8 cellular contexts compared by ENCODE assay signal in genomic region chr14:24215495-24216344, GRCh38.
DNase-seq lines count a peak whose midpoint lies in the region; ATAC-seq and TF ChIP-seq lines count a peak whose summit lies in the region.

Gene MDP1 (minus strand): TSS chr14:24216066. CDS start chr14:24215955, 111 bp downstream.

- H3K27me3 ChIP-seq in muscle layer of duodenum (ENCODE audit: low read depth, low read length), result no peaks in the 10 kb centered on the region

- TF ChIP-seq POLR2A in erythroblast (IDR thresholded peaks at IDR 0.05; ENCODE audit: low read length), result peak; percentile 94

- DNase-seq in DMS153 (lab: John Stamatoyannopoulos, UW) (peak; percentile 72), HuH-7.5 (ENCODE audit: low spot score) (peak; percentile 82), OCI-M1 (lab: John Stamatoyannopoulos, UW) (peak; percentile 92), activated T-cell treated with anti-CD3 and anti-CD28 coated beads for 4 hours (peak; percentile 74), erythroblast (lab: John Stamatoyannopoulos, UW) (peak; percentile 92 to 95)
- peak; percentile 75 to 79 for DNase-seq in stimulated activated CD8-positive, alpha-beta memory T cell treated with anti-CD3 and anti-CD28 coated beads, Interleukin-7, amount 100 ng/mL, for 4 hours (ENCODE audit: low read depth in 2 of 2)

- H3K4me1 ChIP-seq in muscle layer of duodenum (ENCODE audit: control insufficient read depth in 1 of 2, insufficient read depth in 2 of 2, low read length in 2 of 2), result peaks cover 7 to 26% of the 10 kb centered on the region in 2 donors

- peak within 1 kb of the TSS; percentile 77 to 94 for H3K4me3 ChIP-seq in muscle layer of duodenum (ENCODE audit: low read depth in 1 of 2, low read length in 2 of 2)

- H3K36me3 ChIP-seq in muscle layer of duodenum (ENCODE audit: control insufficient read depth in 1 of 2, insufficient read depth in 2 of 2, low read length in 2 of 2), result peaks cover 8 to 10% of the 10 kb centered on the region in 2 donors

- peak; percentile 61 for ATAC-seq in GM21526 (IDR thresholded peaks at IDR 0.05; ENCODE audit: low FRiP score, unreplicated experiment)

- H3K27ac ChIP-seq in muscle layer of duodenum (ENCODE audit: low read length), result peak within 1 kb of the TSS; percentile 97

- H3K9me3 ChIP-seq in muscle layer of duodenum (ENCODE audit: control insufficient read depth in 1 of 2, low read length in 2 of 2), result no peaks in the 10 kb centered on the region

Comparison
In these comparisons a context has a peak if more than half of its experiments do, and no peak if none do; other contexts are left out.
1. Peak in every context shown above with its lines: DNase-seq, ATAC-seq, H3K4me3 ChIP-seq and H3K27ac ChIP-seq.